ENCODE assay signal across 2 cellular contexts in genomic region chr20:33701629-33702450, GRCh38.
TF ChIP-seq lines count a peak whose summit lies in the region.

No MANE protein-coding gene starts in this region.

TF ChIP-seq in WTC11, 78 proteins besides CTCF, POLR2A, EP300 and RAD21:
- no peak for TF ChIP-seq TEAD4 (CRISPR knock-in tag; IDR thresholded peaks at IDR 0.05)
- no peak for TF ChIP-seq STAT6 (CRISPR knock-in tag; conservative IDR thresholded peaks at IDR 0.05; ENCODE audit: low read depth)
- TF ChIP-seq NFATC4 (CRISPR knock-in tag; IDR thresholded peaks at IDR 0.05): no peak
- TF ChIP-seq, protein P1, sequence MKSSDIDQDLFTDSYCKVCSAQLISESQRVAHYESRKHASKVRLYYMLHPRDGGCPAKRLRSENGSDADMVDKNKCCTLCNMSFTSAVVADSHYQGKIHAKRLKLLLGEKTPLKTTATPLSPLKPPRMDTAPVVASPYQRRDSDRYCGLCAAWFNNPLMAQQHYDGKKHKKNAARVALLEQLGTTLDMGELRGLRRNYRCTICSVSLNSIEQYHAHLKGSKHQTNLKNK (CRISPR knock-in tag; IDR thresholded peaks at IDR 0.05): no peak
- no peak for TF ChIP-seq CREM (CRISPR knock-in tag; IDR thresholded peaks at IDR 0.05)
- TF ChIP-seq, protein P2, sequence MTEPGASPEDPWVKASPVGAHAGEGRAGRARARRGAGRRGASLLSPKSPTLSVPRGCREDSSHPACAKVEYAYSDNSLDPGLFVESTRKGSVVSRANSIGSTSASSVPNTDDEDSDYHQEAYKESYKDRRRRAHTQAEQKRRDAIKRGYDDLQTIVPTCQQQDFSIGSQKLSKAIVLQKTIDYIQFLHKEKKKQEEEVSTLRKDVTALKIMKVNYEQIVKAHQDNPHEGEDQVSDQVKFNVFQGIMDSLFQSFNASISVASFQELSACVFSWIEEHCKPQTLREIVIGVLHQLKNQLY (CRISPR knock-in tag; IDR thresholded peaks at IDR 0.05): no peak
- TF ChIP-seq, protein P3, sequence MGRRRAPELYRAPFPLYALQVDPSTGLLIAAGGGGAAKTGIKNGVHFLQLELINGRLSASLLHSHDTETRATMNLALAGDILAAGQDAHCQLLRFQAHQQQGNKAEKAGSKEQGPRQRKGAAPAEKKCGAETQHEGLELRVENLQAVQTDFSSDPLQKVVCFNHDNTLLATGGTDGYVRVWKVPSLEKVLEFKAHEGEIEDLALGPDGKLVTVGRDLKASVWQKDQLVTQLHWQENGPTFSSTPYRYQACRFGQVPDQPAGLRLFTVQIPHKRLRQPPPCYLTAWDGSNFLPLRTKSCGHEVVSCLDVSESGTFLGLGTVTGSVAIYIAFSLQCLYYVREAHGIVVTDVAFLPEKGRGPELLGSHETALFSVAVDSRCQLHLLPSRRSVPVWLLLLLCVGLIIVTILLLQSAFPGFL (CRISPR knock-in tag; IDR thresholded peaks at IDR 0.05; ENCODE audit: borderline replicate concordance): peak; percentile 55; the same call in 1 of the 2 replicates
- TF ChIP-seq GABPB1 (CRISPR knock-in tag; IDR thresholded peaks at IDR 0.05): peak; percentile 39; the same call in 1 of the 2 replicates

TF ChIP-seq in HepG2, 621 proteins besides CTCF, POLR2A, EP300 and RAD21 (continues in another document):
- TF ChIP-seq RXRB (CRISPR knock-in tag; IDR thresholded peaks at IDR 0.05; ENCODE audit: borderline replicate concordance) (peak; percentile 88), PRPF4 (IDR thresholded peaks at IDR 0.05; ENCODE audit: low read depth, low read length, poor library complexity, severe bottlenecking) (no peak), ATF5 (CRISPR knock-in tag; IDR thresholded peaks at IDR 0.05; ENCODE audit: low read depth) (no peak), NCOA1 (CRISPR knock-in tag; IDR thresholded peaks at IDR 0.05) (peak; percentile 85), ZNF205 (CRISPR knock-in tag; IDR thresholded peaks at IDR 0.05) (peak; percentile 91), GTF2F1 (IDR thresholded peaks at IDR 0.05; ENCODE audit: low read length) (no peak), TAF15 (IDR thresholded peaks at IDR 0.05; ENCODE audit: low read depth, low read length, poor library complexity, severe bottlenecking) (no peak), ZNF124 (CRISPR knock-in tag; IDR thresholded peaks at IDR 0.05) (0 out of 2 replicates have a peak, but pooled peaks have one; percentile 71), ZBTB21 (CRISPR knock-in tag; IDR thresholded peaks at IDR 0.05) (no peak), ERF (CRISPR knock-in tag; IDR thresholded peaks at IDR 0.05) (peak; percentile 82), HMG20A (CRISPR knock-in tag; IDR thresholded peaks at IDR 0.05; ENCODE audit: borderline replicate concordance) (no peak; the same call in 1 of the 2 replicates), ZNF282 (IDR thresholded peaks at IDR 0.05; ENCODE audit: partially characterized antibody) (no peak), ETV6 (CRISPR knock-in tag; conservative IDR thresholded peaks at IDR 0.05) (0 out of 2 replicates have a peak, but pooled peaks have one; percentile 56), ZNF207 (IDR thresholded peaks at IDR 0.05; ENCODE audit: borderline replicate concordance) (no peak), ZNF264 (CRISPR knock-in tag; IDR thresholded peaks at IDR 0.05) (peak; percentile 94), HMGXB4 (CRISPR knock-in tag; IDR thresholded peaks at IDR 0.05; ENCODE audit: borderline replicate concordance in 1 of 2, low read depth in 1 of 2) (0 out of 4 replicates have a peak, but pooled peaks of 1 of the 2 experiments have one; percentile 19), RFXAP (CRISPR knock-in tag; IDR thresholded peaks at IDR 0.05; ENCODE audit: borderline replicate concordance) (peak; percentile 86; the same call in 1 of the 2 replicates), ZFP90 (CRISPR knock-in tag; IDR thresholded peaks at IDR 0.05; ENCODE audit: borderline replicate concordance) (peak; percentile 80; the same call in 1 of the 2 replicates), HNF4A (CRISPR knock-in tag; IDR thresholded peaks at IDR 0.05) (peak; percentile 95), ZNF20 (CRISPR knock-in tag; IDR thresholded peaks at IDR 0.05) (peak; percentile 63; the same call in 1 of the 2 replicates), ARID2 (CRISPR knock-in tag; IDR thresholded peaks at IDR 0.05; ENCODE audit: borderline replicate concordance) (no peak), CREM (IDR thresholded peaks at IDR 0.05) (peak; percentile 81), CREM (CRISPR knock-in tag; IDR thresholded peaks at IDR 0.05) (no peak), MED13 (CRISPR knock-in tag; IDR thresholded peaks at IDR 0.05) (no peak), ZNF670 (CRISPR knock-in tag; IDR thresholded peaks at IDR 0.05; ENCODE audit: borderline replicate concordance) (no peak; the same call in 1 of the 2 replicates), GABPB1 (CRISPR knock-in tag; IDR thresholded peaks at IDR 0.05) (peak; percentile 52), KDM2A (CRISPR knock-in tag; IDR thresholded peaks at IDR 0.05; ENCODE audit: borderline replicate concordance, low read depth) (peak; percentile 43; the same call in 1 of the 2 replicates), BRD4 (CRISPR knock-in tag; IDR thresholded peaks at IDR 0.05) (0 out of 2 replicates have a peak, but pooled peaks have one; percentile 58), ZSCAN9 (CRISPR knock-in tag; IDR thresholded peaks at IDR 0.05; ENCODE audit: borderline replicate concordance) (no peak; the same call in 1 of the 2 replicates), ZNF354B (CRISPR knock-in tag; IDR thresholded peaks at IDR 0.05) (no peak), MED1 (CRISPR knock-in tag; IDR thresholded peaks at IDR 0.05) (peak; percentile 91), ZNF24 (IDR thresholded peaks at IDR 0.05) (no peak), GLI4 (CRISPR knock-in tag; IDR thresholded peaks at IDR 0.05; ENCODE audit: borderline replicate concordance) (no peak; the same call in 1 of the 2 replicates), ZNF414 (CRISPR knock-in tag; IDR thresholded peaks at IDR 0.05) (peak; percentile 93), HNF1B (CRISPR knock-in tag; IDR thresholded peaks at IDR 0.05) (peak; percentile 83; the same call in 1 of the 2 replicates)
- TF ChIP-seq, protein P4, sequence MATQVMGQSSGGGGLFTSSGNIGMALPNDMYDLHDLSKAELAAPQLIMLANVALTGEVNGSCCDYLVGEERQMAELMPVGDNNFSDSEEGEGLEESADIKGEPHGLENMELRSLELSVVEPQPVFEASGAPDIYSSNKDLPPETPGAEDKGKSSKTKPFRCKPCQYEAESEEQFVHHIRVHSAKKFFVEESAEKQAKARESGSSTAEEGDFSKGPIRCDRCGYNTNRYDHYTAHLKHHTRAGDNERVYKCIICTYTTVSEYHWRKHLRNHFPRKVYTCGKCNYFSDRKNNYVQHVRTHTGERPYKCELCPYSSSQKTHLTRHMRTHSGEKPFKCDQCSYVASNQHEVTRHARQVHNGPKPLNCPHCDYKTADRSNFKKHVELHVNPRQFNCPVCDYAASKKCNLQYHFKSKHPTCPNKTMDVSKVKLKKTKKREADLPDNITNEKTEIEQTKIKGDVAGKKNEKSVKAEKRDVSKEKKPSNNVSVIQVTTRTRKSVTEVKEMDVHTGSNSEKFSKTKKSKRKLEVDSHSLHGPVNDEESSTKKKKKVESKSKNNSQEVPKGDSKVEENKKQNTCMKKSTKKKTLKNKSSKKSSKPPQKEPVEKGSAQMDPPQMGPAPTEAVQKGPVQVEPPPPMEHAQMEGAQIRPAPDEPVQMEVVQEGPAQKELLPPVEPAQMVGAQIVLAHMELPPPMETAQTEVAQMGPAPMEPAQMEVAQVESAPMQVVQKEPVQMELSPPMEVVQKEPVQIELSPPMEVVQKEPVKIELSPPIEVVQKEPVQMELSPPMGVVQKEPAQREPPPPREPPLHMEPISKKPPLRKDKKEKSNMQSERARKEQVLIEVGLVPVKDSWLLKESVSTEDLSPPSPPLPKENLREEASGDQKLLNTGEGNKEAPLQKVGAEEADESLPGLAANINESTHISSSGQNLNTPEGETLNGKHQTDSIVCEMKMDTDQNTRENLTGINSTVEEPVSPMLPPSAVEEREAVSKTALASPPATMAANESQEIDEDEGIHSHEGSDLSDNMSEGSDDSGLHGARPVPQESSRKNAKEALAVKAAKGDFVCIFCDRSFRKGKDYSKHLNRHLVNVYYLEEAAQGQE (IDR thresholded peaks at IDR 0.05; ENCODE audit: borderline replicate concordance in 1 of 2, low read depth in 1 of 2, low read length in 2 of 2): 0 out of 4 replicates have a peak, but pooled peaks of 1 of the 2 experiments have one; percentile 31
- TF ChIP-seq, protein P5, sequence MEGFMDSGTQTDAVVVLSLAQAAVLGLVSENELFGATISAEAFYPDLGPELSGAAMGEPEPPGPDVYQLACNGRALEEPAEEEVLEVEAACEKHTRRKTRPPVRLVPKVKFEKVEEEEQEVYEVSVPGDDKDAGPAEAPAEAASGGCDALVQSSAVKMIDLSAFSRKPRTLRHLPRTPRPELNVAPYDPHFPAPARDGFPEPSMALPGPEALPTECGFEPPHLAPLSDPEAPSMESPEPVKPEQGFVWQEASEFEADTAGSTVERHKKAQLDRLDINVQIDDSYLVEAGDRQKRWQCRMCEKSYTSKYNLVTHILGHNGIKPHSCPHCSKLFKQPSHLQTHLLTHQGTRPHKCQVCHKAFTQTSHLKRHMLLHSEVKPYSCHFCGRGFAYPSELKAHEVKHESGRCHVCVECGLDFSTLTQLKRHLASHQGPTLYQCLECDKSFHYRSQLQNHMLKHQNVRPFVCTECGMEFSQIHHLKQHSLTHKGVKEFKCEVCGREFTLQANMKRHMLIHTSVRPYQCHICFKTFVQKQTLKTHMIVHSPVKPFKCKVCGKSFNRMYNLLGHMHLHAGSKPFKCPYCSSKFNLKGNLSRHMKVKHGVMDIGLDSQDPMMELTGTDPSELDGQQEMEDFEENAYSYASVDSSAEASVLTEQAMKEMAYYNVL (CRISPR knock-in tag; IDR thresholded peaks at IDR 0.05; ENCODE audit: borderline replicate concordance): peak; percentile 93
- TF ChIP-seq, protein P6, sequence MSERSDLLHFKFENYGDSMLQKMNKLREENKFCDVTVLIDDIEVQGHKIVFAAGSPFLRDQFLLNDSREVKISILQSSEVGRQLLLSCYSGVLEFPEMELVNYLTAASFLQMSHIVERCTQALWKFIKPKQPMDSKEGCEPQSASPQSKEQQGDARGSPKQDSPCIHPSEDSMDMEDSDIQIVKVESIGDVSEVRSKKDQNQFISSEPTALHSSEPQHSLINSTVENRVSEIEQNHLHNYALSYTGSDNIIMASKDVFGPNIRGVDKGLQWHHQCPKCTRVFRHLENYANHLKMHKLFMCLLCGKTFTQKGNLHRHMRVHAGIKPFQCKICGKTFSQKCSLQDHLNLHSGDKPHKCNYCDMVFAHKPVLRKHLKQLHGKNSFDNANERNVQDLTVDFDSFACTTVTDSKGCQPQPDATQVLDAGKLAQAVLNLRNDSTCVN (CRISPR knock-in tag; IDR thresholded peaks at IDR 0.05; ENCODE audit: borderline replicate concordance): peak; percentile 64; the same call in 1 of the 2 replicates
- TF ChIP-seq, protein P7, sequence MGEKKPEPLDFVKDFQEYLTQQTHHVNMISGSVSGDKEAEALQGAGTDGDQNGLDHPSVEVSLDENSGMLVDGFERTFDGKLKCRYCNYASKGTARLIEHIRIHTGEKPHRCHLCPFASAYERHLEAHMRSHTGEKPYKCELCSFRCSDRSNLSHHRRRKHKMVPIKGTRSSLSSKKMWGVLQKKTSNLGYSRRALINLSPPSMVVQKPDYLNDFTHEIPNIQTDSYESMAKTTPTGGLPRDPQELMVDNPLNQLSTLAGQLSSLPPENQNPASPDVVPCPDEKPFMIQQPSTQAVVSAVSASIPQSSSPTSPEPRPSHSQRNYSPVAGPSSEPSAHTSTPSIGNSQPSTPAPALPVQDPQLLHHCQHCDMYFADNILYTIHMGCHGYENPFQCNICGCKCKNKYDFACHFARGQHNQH (CRISPR knock-in tag; IDR thresholded peaks at IDR 0.05): peak; percentile 81; the same call in 1 of the 2 replicates
- TF ChIP-seq, protein P8, sequence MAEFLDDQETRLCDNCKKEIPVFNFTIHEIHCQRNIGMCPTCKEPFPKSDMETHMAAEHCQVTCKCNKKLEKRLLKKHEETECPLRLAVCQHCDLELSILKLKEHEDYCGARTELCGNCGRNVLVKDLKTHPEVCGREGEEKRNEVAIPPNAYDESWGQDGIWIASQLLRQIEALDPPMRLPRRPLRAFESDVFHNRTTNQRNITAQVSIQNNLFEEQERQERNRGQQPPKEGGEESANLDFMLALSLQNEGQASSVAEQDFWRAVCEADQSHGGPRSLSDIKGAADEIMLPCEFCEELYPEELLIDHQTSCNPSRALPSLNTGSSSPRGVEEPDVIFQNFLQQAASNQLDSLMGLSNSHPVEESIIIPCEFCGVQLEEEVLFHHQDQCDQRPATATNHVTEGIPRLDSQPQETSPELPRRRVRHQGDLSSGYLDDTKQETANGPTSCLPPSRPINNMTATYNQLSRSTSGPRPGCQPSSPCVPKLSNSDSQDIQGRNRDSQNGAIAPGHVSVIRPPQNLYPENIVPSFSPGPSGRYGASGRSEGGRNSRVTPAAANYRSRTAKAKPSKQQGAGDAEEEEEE (CRISPR knock-in tag; IDR thresholded peaks at IDR 0.05; ENCODE audit: borderline replicate concordance): peak; percentile 79; the same call in 1 of the 2 replicates
